Comparison of ENCODE assay signal across 17 cellular contexts in genomic region chr2:216503697-216504375, GRCh38. TPM values are rescaled to one million over a fixed set of nuclear protein-coding genes. Genes with fewer than 3 reads are reported as not detected.
DNase-seq lines count a peak whose midpoint lies in the region; ATAC-seq and TF ChIP-seq lines count a peak whose summit lies in the region.
"Had no signal": no experiment of that assay in that cellular context is flagged by ENCODE, and none has a peak within 500 bp of the region (broad histone marks: within the 10 kb centered on the region; RNA-seq: fewer than 3 reads in every experiment).

No MANE protein-coding gene starts in this region.

- H3K27me3 Mint-ChIP-seq in activated CD4-positive, alpha-beta memory T cell treated with anti-CD3 and anti-CD28 coated beads for 36 hours = no peaks in the 10 kb centered on the region
- no peaks in the 10 kb centered on the region for H3K27me3 Mint-ChIP-seq in activated CD4-positive, alpha-beta memory T cell treated with anti-CD3 and anti-CD28 coated beads, Interleukin-2, amount 10 ng/mL, durations not matched to agents 7 days and 5 days
- H3K27me3 Mint-ChIP-seq in H9 (ENCODE audit: low read depth) (peaks cover 2% of the 10 kb centered on the region), nephron (ENCODE audit: low read depth) (no peaks in the 10 kb centered on the region)
- no peaks in the 10 kb centered on the region for H3K27me3 Mint-ChIP-seq in activated T-helper 2 cell treated with anti-CD3 and anti-CD28 coated beads, Interferon-gamma antibody, Interleukin-2, Interleukin-4, amounts not matched to agents 10 μg/mL and 5 μg/mL and 100 μg/mL, durations not matched to agents 14 hours and 24 hours and 36 hours (ENCODE audit: low read depth)
- H3K27me3 Mint-ChIP-seq: IgD-negative memory B cell had no signal

- no CpG with 5 or more reads among the region's 5 CpGs for WGBS in H9 (ENCODE audit: extremely low coverage, insufficient read length, low lambda C conversion rate)

- no peak overlapping the region for H2BK12ac ChIP-seq in H9 (ENCODE audit: insufficient read length, low read depth, low read length)

- H3K4ac ChIP-seq in H9 (ENCODE audit: low read depth, low read length) = no peak overlapping the region

- H3K27ac ChIP-seq in H9 (ENCODE audit: insufficient read length, low read depth, low read length) = peak overlapping the region; percentile 21
- H3K27ac ChIP-seq: vagina, WERI-Rb-1 had no signal

- no peak for TF ChIP-seq CTCF in H9 (conservative IDR thresholded peaks at IDR 0.05)
- no peak for TF ChIP-seq CTCF in nephron (IDR thresholded peaks at IDR 0.05; ENCODE audit: unreplicated experiment in 3 of 3)

- H3K14ac ChIP-seq in H9 (ENCODE audit: insufficient read depth, low read length) = no peak overlapping the region

- H2BK5ac ChIP-seq in H9 (ENCODE audit: insufficient read length, low read length) = no peak overlapping the region

- no peak overlapping the region for H3K56ac ChIP-seq in H9 (ENCODE audit: insufficient read length, low read depth, low read length)

- no peak overlapping the region for H2BK20ac ChIP-seq in H9 (ENCODE audit: low read depth, low read length, poor library complexity, severe bottlenecking)

- no peak for DNase-seq in activated CD4-positive, alpha-beta memory T cell treated with anti-CD3 and anti-CD28 coated beads for 36 hours
- no peak for DNase-seq in activated CD4-positive, alpha-beta memory T cell treated with anti-CD3 and anti-CD28 coated beads, Interleukin-2, amount 10 ng/mL, durations not matched to agents 7 days and 5 days
- DNase-seq in H9 (no peak), glomerular visceral epithelial cell (ENCODE audit: extremely low spot score) (no peak)
- no peak for DNase-seq in activated T-helper 2 cell treated with anti-CD3 and anti-CD28 coated beads, Interferon-gamma antibody, Interleukin-2, Interleukin-4, amounts not matched to agents 10 μg/mL and 5 μg/mL and 100 μg/mL, durations not matched to agents 14 hours and 24 hours and 36 hours (ENCODE audit: low spot score)
- no peak for DNase-seq in activated CD4-positive, CD25-positive, alpha-beta regulatory T cell treated with anti-CD3 and anti-CD28 coated beads, Interleukin-2, amount 50 U/mL, for 72 hours
- DNase-seq: effector CD4-positive, alpha-beta T cell; H7; mammary epithelial cell; NCI-H1105 treated with DMSO at 0.1 percent for 48 hours; occipital lobe; stomach; WERI-Rb-1 had no signal

- no peak overlapping the region for H4K5ac ChIP-seq in H9 (ENCODE audit: insufficient read length, low read depth, low read length)

- no peak overlapping the region for H4K91ac ChIP-seq in H9 (ENCODE audit: insufficient read length, low read depth, low read length)

- no peaks in the 10 kb centered on the region for H3K9me3 Mint-ChIP-seq in activated CD4-positive, alpha-beta memory T cell treated with anti-CD3 and anti-CD28 coated beads for 36 hours
- no peaks in the 10 kb centered on the region for H3K9me3 Mint-ChIP-seq in activated CD4-positive, alpha-beta memory T cell treated with anti-CD3 and anti-CD28 coated beads, Interleukin-2, amount 10 ng/mL, durations not matched to agents 7 days and 5 days
- H3K9me3 Mint-ChIP-seq in H9 (peaks cover 1 to 3% of the 10 kb centered on the region in 2 experiments; a peak in 1 of 5 replicates), nephron (no peaks in the 10 kb centered on the region)
- no peaks in the 10 kb centered on the region for H3K9me3 Mint-ChIP-seq in activated T-helper 2 cell treated with anti-CD3 and anti-CD28 coated beads, Interferon-gamma antibody, Interleukin-2, Interleukin-4, amounts not matched to agents 10 μg/mL and 5 μg/mL and 100 μg/mL, durations not matched to agents 14 hours and 24 hours and 36 hours
- H3K9me3 Mint-ChIP-seq: IgD-negative memory B cell had no signal

- no peak overlapping the region for H2BK120ac ChIP-seq in H9 (ENCODE audit: low read depth, low read length, poor library complexity, severe bottlenecking)

- peaks cover 69% of the 10 kb centered on the region for H3K36me3 Mint-ChIP-seq in activated CD4-positive, alpha-beta memory T cell treated with anti-CD3 and anti-CD28 coated beads for 36 hours
- peaks cover 70% of the 10 kb centered on the region for H3K36me3 Mint-ChIP-seq in activated CD4-positive, alpha-beta memory T cell treated with anti-CD3 and anti-CD28 coated beads, Interleukin-2, amount 10 ng/mL, durations not matched to agents 7 days and 5 days (ENCODE audit: low read depth)
- H3K36me3 Mint-ChIP-seq in H9 (ENCODE audit: insufficient read depth in 1 of 3, low read depth in 3 of 3) (peaks cover 75 to 80% (median 75%) of the 10 kb centered on the region in 3 experiments), nephron (ENCODE audit: low read depth) (peaks cover 71% of the 10 kb centered on the region)
- H3K36me3 Mint-ChIP-seq in activated T-helper 2 cell treated with anti-CD3 and anti-CD28 coated beads, Interferon-gamma antibody, Interleukin-2, Interleukin-4, amounts not matched to agents 10 μg/mL and 5 μg/mL and 100 μg/mL, durations not matched to agents 14 hours and 24 hours and 36 hours (ENCODE audit: low read depth) = peaks cover 87% of the 10 kb centered on the region

- H3K79me2 ChIP-seq in H9 (ENCODE audit: insufficient read depth, low read length) = peaks cover 13% of the 10 kb centered on the region; the same call in 1 of the 2 replicates

- CTCF ChIA-PET in activated CD4-positive, alpha-beta memory T cell treated with anti-CD3 and anti-CD28 coated beads for 36 hours (lab: Charles Lee) = interaction anchor here (1.1 to 1.5 kb wide), 2 partner anchors 14 to 16 kb away, joined by 3 read pairs; no protein-coding TSS in a partner anchor
- CTCF ChIA-PET in activated CD4-positive, alpha-beta memory T cell treated with anti-CD3 and anti-CD28 coated beads, Interleukin-2, amount 10 ng/mL, durations not matched to agents 7 days and 5 days (lab: Charles Lee) = no interaction called here

- peaks cover 3% of the 10 kb centered on the region; the same call in 1 of the 2 replicates for H3K4me1 ChIP-seq in H9 (ENCODE audit: insufficient read depth, low read length)

- no peak overlapping the region for H4K8ac ChIP-seq in H9 (replicated peaks; ENCODE audit: insufficient read length, low read depth, low read length)

- ATAC-seq in HG02623 (IDR thresholded peaks at IDR 0.05; ENCODE audit: unreplicated experiment) = no peak

- H3K27me3 ChIP-seq in H9 (ENCODE audit: insufficient read depth, low read length) = no peaks in the 10 kb centered on the region
- H3K27me3 ChIP-seq: stomach, vagina had no signal

- no peak overlapping the region for H3K23ac ChIP-seq in H9 (ENCODE audit: insufficient read length, low read depth, low read length)

- no peak overlapping the region for H2BK15ac ChIP-seq in H9 (ENCODE audit: low read depth, low read length)

- H3K4me3 Mint-ChIP-seq in activated CD4-positive, alpha-beta memory T cell treated with anti-CD3 and anti-CD28 coated beads for 36 hours = no peak overlapping the region
- H3K4me3 Mint-ChIP-seq in activated CD4-positive, alpha-beta memory T cell treated with anti-CD3 and anti-CD28 coated beads, Interleukin-2, amount 10 ng/mL, durations not matched to agents 7 days and 5 days = no peak overlapping the region
- H3K4me3 Mint-ChIP-seq in H9 (no peak overlapping the region), nephron (no peak overlapping the region)
- no peak overlapping the region for H3K4me3 Mint-ChIP-seq in activated T-helper 2 cell treated with anti-CD3 and anti-CD28 coated beads, Interferon-gamma antibody, Interleukin-2, Interleukin-4, amounts not matched to agents 10 μg/mL and 5 μg/mL and 100 μg/mL, durations not matched to agents 14 hours and 24 hours and 36 hours (ENCODE audit: low read depth)

- peaks cover 46% of the 10 kb centered on the region for H3K4me1 Mint-ChIP-seq in activated CD4-positive, alpha-beta memory T cell treated with anti-CD3 and anti-CD28 coated beads for 36 hours (ENCODE audit: low read depth)
- peaks cover 49% of the 10 kb centered on the region for H3K4me1 Mint-ChIP-seq in activated CD4-positive, alpha-beta memory T cell treated with anti-CD3 and anti-CD28 coated beads, Interleukin-2, amount 10 ng/mL, durations not matched to agents 7 days and 5 days
- H3K4me1 Mint-ChIP-seq in H9 (peaks cover 37 to 39% of the 10 kb centered on the region in 2 experiments), nephron (peaks cover 41% of the 10 kb centered on the region)
- H3K4me1 Mint-ChIP-seq in activated T-helper 2 cell treated with anti-CD3 and anti-CD28 coated beads, Interferon-gamma antibody, Interleukin-2, Interleukin-4, amounts not matched to agents 10 μg/mL and 5 μg/mL and 100 μg/mL, durations not matched to agents 14 hours and 24 hours and 36 hours (ENCODE audit: low read depth) = peaks cover 47% of the 10 kb centered on the region

- no peak overlapping the region for H3K18ac ChIP-seq in H9 (ENCODE audit: insufficient read length, low read depth, low read length)

- POLR2A ChIA-PET in activated CD4-positive, alpha-beta memory T cell treated with anti-CD3 and anti-CD28 coated beads for 36 hours (lab: Charles Lee) = no interaction called here
- POLR2A ChIA-PET in activated CD4-positive, alpha-beta memory T cell treated with anti-CD3 and anti-CD28 coated beads, Interleukin-2, amount 10 ng/mL, durations not matched to agents 7 days and 5 days (lab: Charles Lee) = interaction anchor here (0.8 to 0.9 kb wide), 2 partner anchors 162 to 423 kb away, joined by 3 read pairs; no protein-coding TSS in a partner anchor

- no peaks in the 10 kb centered on the region for H3K9me3 ChIP-seq in H9 (ENCODE audit: control insufficient read depth, low read depth, low read length)
- H3K9me3 ChIP-seq: stomach, vagina had no signal

- no peak overlapping the region for H2AFZ ChIP-seq in H9 (ENCODE audit: low read length)

- intact Hi-C loops in activated CD4-positive, alpha-beta memory T cell treated with anti-CD3 and anti-CD28 coated beads for 36 hours (cut with micrococcal nuclease) = no loop called here
- intact Hi-C loops in activated T-helper 2 cell treated with anti-CD3 and anti-CD28 coated beads, Interferon-gamma antibody, Interleukin-2, Interleukin-4, amounts not matched to agents 10 μg/mL and 5 μg/mL and 100 μg/mL, durations not matched to agents 14 hours and 24 hours and 36 hours (cut with micrococcal nuclease) = loop anchor here (10.0 kb wide), 1 partner anchor 721 kb away; no protein-coding TSS in a partner anchor

- no peak overlapping the region for H2AK5ac ChIP-seq in H9 (ENCODE audit: insufficient read length, low read length)

- peaks cover 6% of the 10 kb centered on the region for H3K79me1 ChIP-seq in H9 (ENCODE audit: insufficient read depth, low read depth, low read length, poor library complexity, severe bottlenecking)

- H3K4me2 ChIP-seq in H9 (ENCODE audit: insufficient read depth, insufficient read length, low read length) = no peak overlapping the region

- no peak overlapping the region for H3K9ac ChIP-seq in H9 (ENCODE audit: extremely low read depth, insufficient read length, low read length)

- peak overlapping the region; percentile 3 for H3K27ac Mint-ChIP-seq in activated CD4-positive, alpha-beta memory T cell treated with anti-CD3 and anti-CD28 coated beads for 36 hours
- H3K27ac Mint-ChIP-seq in activated CD4-positive, alpha-beta memory T cell treated with anti-CD3 and anti-CD28 coated beads, Interleukin-2, amount 10 ng/mL, durations not matched to agents 7 days and 5 days = no peak overlapping the region
- H3K27ac Mint-ChIP-seq in H9 (peak overlapping the region in 2 of 3 experiments; percentile 4 to 83; a peak in 3 of 7 replicates), nephron (peak overlapping the region in 2 of 3 experiments; percentile 5 to 64)
- peak overlapping the region; percentile 19 for H3K27ac Mint-ChIP-seq in activated T-helper 2 cell treated with anti-CD3 and anti-CD28 coated beads, Interferon-gamma antibody, Interleukin-2, Interleukin-4, amounts not matched to agents 10 μg/mL and 5 μg/mL and 100 μg/mL, durations not matched to agents 14 hours and 24 hours and 36 hours
- H3K27ac Mint-ChIP-seq: IgD-negative memory B cell had no signal

- no peak overlapping the region for H3T11ph ChIP-seq in H9 (ENCODE audit: low read length)

- peaks cover 7% of the 10 kb centered on the region for H3K23me2 ChIP-seq in H9 (ENCODE audit: insufficient read length, low read depth, low read length, poor library complexity, severe bottlenecking)

- no peaks in the 10 kb centered on the region for H4K20me1 ChIP-seq in H9 (ENCODE audit: control insufficient read depth, insufficient read depth, insufficient read length)

RNA-seq across cellular contexts. Expression of gene RPL37A, which starts 5.2 kb away (rescaled TPM):
- total RNA-seq in activated CD4-positive, alpha-beta memory T cell treated with anti-CD3 and anti-CD28 coated beads for 36 hours = 1,000 to 10,000 TPM; 4,165 to 4,237 TPM
- 1,000 to 10,000 TPM; 2,149 to 2,170 TPM for total RNA-seq in activated CD4-positive, alpha-beta memory T cell treated with anti-CD3 and anti-CD28 coated beads, Interleukin-2, amount 10 ng/mL, durations not matched to agents 7 days and 5 days
- 3,719 and 3,769 TPM in 2 replicates for total RNA-seq in H9 (2021)
- 3,117 and 3,296 TPM in 2 replicates for total RNA-seq in activated T-helper 2 cell treated with anti-CD3 and anti-CD28 coated beads, Interferon-gamma antibody, Interleukin-2, Interleukin-4, amounts not matched to agents 10 μg/mL and 5 μg/mL and 100 μg/mL, durations not matched to agents 14 hours and 24 hours and 36 hours
